In the genomic region with DNA sequence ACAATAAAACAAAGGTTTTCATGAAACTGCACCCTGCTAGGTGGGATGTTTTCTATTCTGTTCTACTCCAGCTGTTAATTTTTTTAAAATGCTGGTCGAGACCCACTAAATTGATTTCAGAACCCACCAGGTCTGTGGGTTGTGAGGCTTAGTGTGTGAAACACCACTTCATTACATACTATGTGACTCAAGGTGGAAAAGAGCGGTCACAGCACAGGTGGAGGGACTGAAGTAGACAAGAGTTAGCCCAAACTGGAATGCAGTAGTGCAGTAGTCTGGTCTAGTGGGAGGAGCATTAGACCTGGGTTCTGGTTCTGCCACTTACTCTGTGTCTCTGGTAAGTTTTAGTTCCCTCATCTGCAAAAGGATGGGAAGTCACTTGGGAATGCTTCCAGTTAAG, we compare ENCODE assay signal across 14 cellular contexts. TPM values are rescaled to one million over a fixed set of nuclear protein-coding genes. Genes with fewer than 3 reads are reported as not detected.
DNase-seq lines count a peak whose midpoint lies in the region; ATAC-seq and TF ChIP-seq lines count a peak whose summit lies in the region.
"Had no signal": no experiment of that assay in that cellular context is flagged by ENCODE, and none has a peak within 500 bp of the region (broad histone marks: within the 10 kb centered on the region; RNA-seq: fewer than 3 reads in every experiment).

No MANE protein-coding gene starts in this region.

- peaks cover 97% of the 10 kb centered on the region for H3K36me3 Mint-ChIP-seq in activated T-cell treated with anti-CD3 and anti-CD28 coated beads, Interleukin-2, amount 50 U/mL, for 24 hours (ENCODE audit: low read depth)
- peaks cover 48% of the 10 kb centered on the region for H3K36me3 Mint-ChIP-seq in endothelial cell (ENCODE audit: low read depth, unreplicated experiment)
- H3K36me3 Mint-ChIP-seq in T-helper 17 cell (ENCODE audit: low read depth), result peaks cover 7% of the 10 kb centered on the region

- no peak for ATAC-seq in stimulated activated naive CD8-positive, alpha-beta T cell treated with anti-CD3 and anti-CD28 coated beads, Interleukin-15, amount 100 ng/mL, for 72 hours
- ATAC-seq in T-helper 17 cell, result no peak

- H3K27me3 Mint-ChIP-seq in activated T-cell treated with anti-CD3 and anti-CD28 coated beads, Interleukin-2, amount 50 U/mL, for 24 hours, result no peaks in the 10 kb centered on the region
- H3K27me3 Mint-ChIP-seq in stimulated activated naive CD8-positive, alpha-beta T cell treated with anti-CD3 and anti-CD28 coated beads, Interleukin-15, amount 100 ng/mL, for 72 hours, result no peaks in the 10 kb centered on the region
- no peaks in the 10 kb centered on the region for H3K27me3 Mint-ChIP-seq in endothelial cell (ENCODE audit: unreplicated experiment)
- H3K27me3 Mint-ChIP-seq in T-helper 17 cell, result no peaks in the 10 kb centered on the region
- H3K27me3 Mint-ChIP-seq: B cell had no signal

- H3K4me1 Mint-ChIP-seq in activated T-cell treated with anti-CD3 and anti-CD28 coated beads, Interleukin-2, amount 50 U/mL, for 24 hours (ENCODE audit: low read depth), result peaks cover 10% of the 10 kb centered on the region
- no peaks in the 10 kb centered on the region for H3K4me1 Mint-ChIP-seq in stimulated activated naive CD8-positive, alpha-beta T cell treated with anti-CD3 and anti-CD28 coated beads, Interleukin-15, amount 100 ng/mL, for 72 hours
- H3K4me1 Mint-ChIP-seq in endothelial cell (ENCODE audit: unreplicated experiment) (no peaks in the 10 kb centered on the region), T-helper 17 cell (peaks cover 2% of the 10 kb centered on the region)
- H3K4me1 Mint-ChIP-seq: B cell had no signal

- DNase-seq in activated T-cell treated with anti-CD3 and anti-CD28 coated beads, Interleukin-2, amount 50 U/mL, for 24 hours, result no peak
- DNase-seq in activated T-cell treated with anti-CD3 and anti-CD28 coated beads for 4 hours (no peak), adipocyte (ENCODE audit: low read depth) (no peak), endothelial cell (ENCODE audit: low spot score) (no peak), T-helper 17 cell (no peak)
- peak; percentile 15 for DNase-seq in stimulated activated CD4-positive, alpha-beta T cell treated with anti-CD3 and anti-CD28 coated beads, Interleukin-4, amount 100 ng/mL, for 24 hours
- no peak for DNase-seq in stimulated activated CD4-positive, alpha-beta T cell treated with anti-CD3 and anti-CD28 coated beads, Interleukin-2, amount 100 ng/mL, for 24 hours
- no peak for DNase-seq in stimulated activated naive CD8-positive, alpha-beta T cell treated with anti-CD3 and anti-CD28 coated beads, Interleukin-15, amount 100 ng/mL, for 72 hours
- DNase-seq: DMS79, Karpas-422, NCI-H1417, NCI-H187, NCI-H526 had no signal

- H3K4me1 ChIP-seq in adipocyte (ENCODE audit: control insufficient read depth, insufficient read depth, low read length), result peaks cover 16% of the 10 kb centered on the region

- no peaks in the 10 kb centered on the region for H3K27me3 ChIP-seq in adipocyte (replicated peaks; ENCODE audit: control insufficient read depth, insufficient read depth, low read length)

- H3K27ac Mint-ChIP-seq in activated T-cell treated with anti-CD3 and anti-CD28 coated beads, Interleukin-2, amount 50 U/mL, for 24 hours, result peak overlapping the region; percentile 85
- H3K27ac Mint-ChIP-seq in stimulated activated naive CD8-positive, alpha-beta T cell treated with anti-CD3 and anti-CD28 coated beads, Interleukin-15, amount 100 ng/mL, for 72 hours, result peak overlapping the region; percentile 52 to 77
- H3K27ac Mint-ChIP-seq in endothelial cell (ENCODE audit: unreplicated experiment) (no peak overlapping the region), T-helper 17 cell (no peak overlapping the region)
- H3K27ac Mint-ChIP-seq: B cell had no signal

- TF ChIP-seq CTCF in endothelial cell (IDR thresholded peaks at IDR 0.05; ENCODE audit: unreplicated experiment), result no peak

- H3K9ac ChIP-seq in adipocyte (ENCODE audit: low read length), result peak overlapping the region; percentile 13

- H3K4me3 Mint-ChIP-seq in activated T-cell treated with anti-CD3 and anti-CD28 coated beads, Interleukin-2, amount 50 U/mL, for 24 hours, result no peak overlapping the region
- no peak overlapping the region for H3K4me3 Mint-ChIP-seq in stimulated activated naive CD8-positive, alpha-beta T cell treated with anti-CD3 and anti-CD28 coated beads, Interleukin-15, amount 100 ng/mL, for 72 hours
- H3K4me3 Mint-ChIP-seq in endothelial cell (ENCODE audit: unreplicated experiment) (no peak overlapping the region), T-helper 17 cell (no peak overlapping the region)
- H3K4me3 Mint-ChIP-seq: B cell had no signal

- H3K9me3 Mint-ChIP-seq in activated T-cell treated with anti-CD3 and anti-CD28 coated beads, Interleukin-2, amount 50 U/mL, for 24 hours, result no peaks in the 10 kb centered on the region
- H3K9me3 Mint-ChIP-seq in stimulated activated naive CD8-positive, alpha-beta T cell treated with anti-CD3 and anti-CD28 coated beads, Interleukin-15, amount 100 ng/mL, for 72 hours, result no peaks in the 10 kb centered on the region
- no peaks in the 10 kb centered on the region for H3K9me3 Mint-ChIP-seq in endothelial cell (ENCODE audit: unreplicated experiment)

- peak overlapping the region; percentile 18 for H3K4me3 ChIP-seq in adipocyte (ENCODE audit: low read length)

- H3K36me3 ChIP-seq in adipocyte (ENCODE audit: control insufficient read depth, insufficient read depth, low read length, severe bottlenecking), result peaks cover 81% of the 10 kb centered on the region

- H3K9me3 ChIP-seq in adipocyte (ENCODE audit: control insufficient read depth, low read length) (no peaks in the 10 kb centered on the region), T-helper 17 cell (ENCODE audit: control insufficient read depth, low read length, poor library complexity, severe bottlenecking) (no peaks in the 10 kb centered on the region)

RNA-seq across cellular contexts. Expression of a gene that starts 12.2 kb away (rescaled TPM):
- total RNA-seq in endothelial cell (ENCODE audit: unreplicated experiment), result 16.8 TPM
- 10 to 100 TPM; 22.7 to 26.0 TPM for total RNA-seq in T-helper 17 cell

RNA-seq across cellular contexts. Expression of a gene that starts 19.4 kb away (rescaled TPM):
- total RNA-seq in endothelial cell (ENCODE audit: unreplicated experiment) (52.0 TPM), T-helper 17 cell (10 to 100 TPM; 43.0 to 45.6 TPM)

RNA-seq across cellular contexts. Expression of a gene that starts 19.5 kb away (rescaled TPM):
- 23.1 TPM for total RNA-seq in endothelial cell (ENCODE audit: unreplicated experiment)
- 10 to 100 TPM; 14.6 to 17.1 TPM for total RNA-seq in T-helper 17 cell

RNA-seq across cellular contexts. Expression of a gene that starts 29.8 kb away (rescaled TPM):
- 167 TPM for total RNA-seq in endothelial cell (ENCODE audit: unreplicated experiment)
- 100 to 1,000 TPM in 1 of 2 donors, 10 to 100 TPM in 1; 91.8 to 102 TPM for total RNA-seq in T-helper 17 cell

RNA-seq across cellular contexts. Expression of a gene that starts 56.8 kb away (rescaled TPM):
- total RNA-seq in endothelial cell (ENCODE audit: unreplicated experiment), result 11.3 TPM
- total RNA-seq in T-helper 17 cell, result 1 to 10 TPM; 5.1 to 6.0 TPM

Comparison
In these comparisons a context has a peak if more than half of its experiments do, and no peak if none do; other contexts are left out.
1. H3K27ac Mint-ChIP-seq: peak in activated T-cell treated with anti-CD3 and anti-CD28 coated beads, Interleukin-2, amount 50 U/mL, for 24 hours (single experiment) and stimulated activated naive CD8-positive, alpha-beta T cell treated with anti-CD3 and anti-CD28 coated beads, Interleukin-15, amount 100 ng/mL, for 72 hours (2 of 2); none in endothelial cell (single experiment) and T-helper 17 cell (single experiment).